Comparison of ENCODE assay signal across 16 cellular contexts in the genomic region with DNA sequence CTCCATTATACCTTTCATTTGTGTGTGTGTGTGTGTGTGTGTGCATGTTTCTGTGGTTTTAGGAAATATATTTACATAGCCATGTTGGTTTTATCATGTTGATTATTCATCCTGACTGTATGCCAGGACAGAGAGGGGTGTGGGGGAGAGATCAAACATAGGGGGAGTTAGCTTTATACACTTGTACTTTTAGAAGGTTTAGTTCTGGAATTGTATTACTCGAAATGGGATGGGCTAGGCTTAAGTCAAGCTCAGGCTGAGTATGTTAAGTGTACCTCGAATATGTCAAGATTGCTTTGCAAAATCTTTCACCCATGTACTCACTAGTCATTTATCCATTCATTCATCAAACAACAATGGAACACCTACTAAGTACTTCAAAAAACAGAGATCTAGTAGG.
"Had no signal": no experiment of that assay in that cellular context is flagged by ENCODE, and none has a peak within 500 bp of the region (broad histone marks: within the 10 kb centered on the region; RNA-seq: fewer than 3 reads in every experiment).

No MANE protein-coding gene starts in this region.

- H3K27me3 ChIP-seq: cardiac muscle cell, right lobe of liver, spleen had no signal

- H3K27me3 Mint-ChIP-seq: stimulated activated memory B cell treated with anti-CD40 and anti-IgM and Interleukin-4, amounts not matched to agents 10 μg/mL and 1 μg/mL and 100 μg/mL, for 72 hours had no signal

- H3K4me1 Mint-ChIP-seq: activated naive CD8-positive, alpha-beta T cell treated with anti-CD3 and anti-CD28 coated beads, Interleukin-2, amount 10 ng/mL, durations not matched to agents 7 days and 5 days; immature natural killer cell; stimulated activated memory B cell treated with anti-CD40 and anti-IgM and Interleukin-4, amounts not matched to agents 10 μg/mL and 1 μg/mL and 100 μg/mL, for 72 hours had no signal

- H3K4me3 ChIP-seq: cardiac muscle cell, prostate gland, right lobe of liver, spleen had no signal

- H3K27ac Mint-ChIP-seq: activated naive CD8-positive, alpha-beta T cell treated with anti-CD3 and anti-CD28 coated beads, Interleukin-2, amount 10 ng/mL, durations not matched to agents 7 days and 5 days; activated T-cell treated with anti-CD3 and anti-CD28 coated beads, Interleukin-2, amount 50 U/mL, for 72 hours; immature natural killer cell; natural killer cell treated with Interleukin-12 subunit alpha and Interleukin-12 subunit beta and Interleukin-15 and Interleukin-18, amount 100 ng/mL, for 72 hours; stimulated activated memory B cell treated with anti-CD40 and anti-IgM and Interleukin-4, amounts not matched to agents 10 μg/mL and 1 μg/mL and 100 μg/mL, for 72 hours had no signal

- ATAC-seq: activated T-cell treated with anti-CD3 and anti-CD28 coated beads, Interleukin-2, amount 50 U/mL, for 72 hours; natural killer cell treated with Interleukin-12 subunit alpha and Interleukin-12 subunit beta and Interleukin-15 and Interleukin-18, amount 100 ng/mL, for 72 hours; right lobe of liver; stimulated activated memory B cell treated with anti-CD40 and anti-IgM and Interleukin-4, amounts not matched to agents 10 μg/mL and 1 μg/mL and 100 μg/mL, for 72 hours had no signal

- H3K27ac ChIP-seq: cardiac muscle cell, prostate gland, right lobe of liver had no signal

- H3K36me3 Mint-ChIP-seq: activated naive CD8-positive, alpha-beta T cell treated with anti-CD3 and anti-CD28 coated beads, Interleukin-2, amount 10 ng/mL, durations not matched to agents 7 days and 5 days; immature natural killer cell; natural killer cell treated with Interleukin-12 subunit alpha and Interleukin-12 subunit beta and Interleukin-15 and Interleukin-18, amount 100 ng/mL, for 72 hours; stimulated activated memory B cell treated with anti-CD40 and anti-IgM and Interleukin-4, amounts not matched to agents 10 μg/mL and 1 μg/mL and 100 μg/mL, for 72 hours had no signal

- H3K9me3 ChIP-seq: prostate gland, right lobe of liver, spleen had no signal

- H3K36me3 ChIP-seq: cardiac muscle cell, prostate gland, right lobe of liver, spleen had no signal

- H3K4me1 ChIP-seq: prostate gland, right lobe of liver had no signal

- H3K9me3 Mint-ChIP-seq: activated naive CD8-positive, alpha-beta T cell treated with anti-CD3 and anti-CD28 coated beads, Interleukin-2, amount 10 ng/mL, durations not matched to agents 7 days and 5 days; activated T-cell treated with anti-CD3 and anti-CD28 coated beads, Interleukin-2, amount 50 U/mL, for 72 hours; immature natural killer cell; natural killer cell treated with Interleukin-12 subunit alpha and Interleukin-12 subunit beta and Interleukin-15 and Interleukin-18, amount 100 ng/mL, for 72 hours; stimulated activated memory B cell treated with anti-CD40 and anti-IgM and Interleukin-4, amounts not matched to agents 10 μg/mL and 1 μg/mL and 100 μg/mL, for 72 hours had no signal

- DNase-seq: activated gamma-delta T cell treated with Interleukin-2 at 50 U/mL for 16 hours; activated naive CD8-positive, alpha-beta T cell treated with anti-CD3 and anti-CD28 coated beads, Interleukin-2, amount 10 ng/mL, durations not matched to agents 7 days and 5 days; activated T-cell treated with anti-CD3 and anti-CD28 coated beads, Interleukin-2, amount 50 U/mL, for 72 hours; aorta; glutamatergic neuron; immature natural killer cell; nucleus accumbens; right lobe of liver; spleen; stimulated activated CD4-positive, alpha-beta T cell treated with anti-CD3 and anti-CD28 coated beads, Interleukin-1b, Interleukin-23, amount 100 ng/mL, for 48 hours; substantia nigra; trophoblast cell had no signal

- H3K4me3 Mint-ChIP-seq: activated naive CD8-positive, alpha-beta T cell treated with anti-CD3 and anti-CD28 coated beads, Interleukin-2, amount 10 ng/mL, durations not matched to agents 7 days and 5 days; activated T-cell treated with anti-CD3 and anti-CD28 coated beads, Interleukin-2, amount 50 U/mL, for 72 hours; immature natural killer cell; natural killer cell treated with Interleukin-12 subunit alpha and Interleukin-12 subunit beta and Interleukin-15 and Interleukin-18, amount 100 ng/mL, for 72 hours; stimulated activated memory B cell treated with anti-CD40 and anti-IgM and Interleukin-4, amounts not matched to agents 10 μg/mL and 1 μg/mL and 100 μg/mL, for 72 hours had no signal
